ENCODE assay signal across 11 cellular contexts in the genomic region with DNA sequence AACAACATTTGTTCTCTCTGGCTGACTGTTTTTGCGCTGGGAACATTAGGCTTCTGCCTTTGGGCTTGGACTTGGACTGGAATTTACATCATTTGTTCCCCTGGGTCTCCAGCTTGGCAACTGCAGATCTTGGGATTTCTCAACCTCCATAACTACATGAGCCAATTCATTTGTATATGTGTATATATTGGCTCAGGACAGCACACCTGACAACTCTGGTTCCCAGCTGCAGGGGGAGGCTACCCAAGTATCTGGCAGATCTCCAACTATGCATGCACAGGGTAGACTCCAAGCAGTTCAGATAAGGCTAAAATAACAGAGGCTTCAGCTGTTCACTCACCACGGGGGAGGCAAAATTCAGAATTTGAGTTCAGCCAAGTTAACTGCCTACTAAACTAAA. TPM values are rescaled to one million over a fixed set of nuclear protein-coding genes. Genes with fewer than 3 reads are reported as not detected.
DNase-seq lines count a peak whose midpoint lies in the region; ATAC-seq, FAIRE-seq and TF ChIP-seq lines count a peak whose summit lies in the region.
"Had no signal": no experiment of that assay in that cellular context is flagged by ENCODE, and none has a peak within 500 bp of the region (broad histone marks: within the 10 kb centered on the region; RNA-seq: fewer than 3 reads in every experiment).

No MANE protein-coding gene starts in this region.

- H3K4me1 ChIP-seq in foreskin keratinocyte (peaks cover 15% of the 10 kb centered on the region), sigmoid colon (no peaks in the 10 kb centered on the region)

- no peaks in the 10 kb centered on the region for H3K9me3 ChIP-seq in sigmoid colon

- CTCF ChIA-PET in activated CD4-positive, alpha-beta T cell treated with anti-CD3 and anti-CD28 coated beads for 36 hours (lab: Charles Lee), result interaction anchor here (1.2 kb wide), 1 partner anchor 13 kb away, joined by 3 read pairs; no protein-coding TSS in a partner anchor

- H3K27ac ChIP-seq in foreskin keratinocyte (no peak overlapping the region), sigmoid colon (peak overlapping the region in 3 of 4 donors; percentile 6 to 40 (median 18)), caudate nucleus (ENCODE audit: low read depth, low read length) (no peak overlapping the region)

- peaks cover 17% of the 10 kb centered on the region for H3K4me1 Mint-ChIP-seq in stimulated activated effector memory CD8-positive, alpha-beta T cell treated with anti-CD3 and anti-CD28 coated beads, Interleukin-12 subunit alpha, Interleukin-12 subunit beta, amount 100 ng/mL, for 72 hours
- H3K4me1 Mint-ChIP-seq in activated CD4-positive, alpha-beta T cell treated with anti-CD3 and anti-CD28 coated beads for 36 hours, result peaks cover 21% of the 10 kb centered on the region

- POLR2A ChIA-PET in activated CD4-positive, alpha-beta T cell treated with anti-CD3 and anti-CD28 coated beads for 36 hours (lab: Charles Lee), result no interaction called here

- no peak overlapping the region for H3K4me3 ChIP-seq in sigmoid colon

- ATAC-seq in foreskin keratinocyte, result no peak
- no peak for ATAC-seq in stimulated activated effector memory CD8-positive, alpha-beta T cell treated with anti-CD3 and anti-CD28 coated beads, Interleukin-12 subunit alpha, Interleukin-12 subunit beta, amount 100 ng/mL, for 72 hours
- ATAC-seq in activated CD4-positive, alpha-beta T cell treated with anti-CD3 and anti-CD28 coated beads for 36 hours, result no peak

- no peaks in the 10 kb centered on the region for H3K36me3 Mint-ChIP-seq in stimulated activated effector memory CD8-positive, alpha-beta T cell treated with anti-CD3 and anti-CD28 coated beads, Interleukin-12 subunit alpha, Interleukin-12 subunit beta, amount 100 ng/mL, for 72 hours
- no peaks in the 10 kb centered on the region for H3K36me3 Mint-ChIP-seq in activated CD4-positive, alpha-beta T cell treated with anti-CD3 and anti-CD28 coated beads for 36 hours (ENCODE audit: low read depth)

- no peaks in the 10 kb centered on the region for H3K27me3 ChIP-seq in foreskin keratinocyte
- H3K27me3 ChIP-seq in sigmoid colon, result no peaks in the 10 kb centered on the region

- WGBS in sigmoid colon, 2 donors, result 38 to 66% methylated on average over 2 of the region's 2 CpGs

- no peak for TF ChIP-seq EP300 in sigmoid colon (IDR thresholded peaks at IDR 0.05)

- H3K36me3 ChIP-seq in sigmoid colon, result no peaks in the 10 kb centered on the region

- DNase-seq in HTR-8/SVneo (ENCODE audit: insufficient read length, low spot score), result no peak
- DNase-seq in SW480 (ENCODE audit: low spot score), result peak; percentile 20
- DNase-seq in foreskin keratinocyte, result peak; percentile 63 to 80
- peak; percentile 80 for DNase-seq in sigmoid colon
- DNase-seq in caudate nucleus (lab: John Stamatoyannopoulos, UW), result no peak
- no peak for DNase-seq in stimulated activated effector memory CD8-positive, alpha-beta T cell treated with anti-CD3 and anti-CD28 coated beads, Interleukin-12 subunit alpha, Interleukin-12 subunit beta, amount 100 ng/mL, for 72 hours (ENCODE audit: low spot score in 2 of 2)
- DNase-seq in activated CD4-positive, alpha-beta T cell treated with anti-CD3 and anti-CD28 coated beads for 36 hours, result no peak
- DNase-seq in KG1 (lab: John Stamatoyannopoulos, UW), result no peak
- DNase-seq: activated T-cell treated with anti-CD3 and anti-CD28 coated beads for 4 hours; OCI-M1; stimulated activated CD8-positive, alpha-beta memory T cell treated with anti-CD3 and anti-CD28 coated beads, Interleukin-4, amount 100 ng/mL, for 48 hours had no signal

- no peak for TF ChIP-seq CTCF in foreskin keratinocyte (conservative IDR thresholded peaks at IDR 0.05)
- TF ChIP-seq CTCF in sigmoid colon (IDR thresholded peaks at IDR 0.05), result no peak

- peak; percentile 31 for FAIRE-seq in HTR-8/SVneo (lab: Jason Lieb, UNC)

- no peaks in the 10 kb centered on the region for H3K27me3 Mint-ChIP-seq in activated CD4-positive, alpha-beta T cell treated with anti-CD3 and anti-CD28 coated beads for 36 hours

- no peak overlapping the region for H3K27ac Mint-ChIP-seq in stimulated activated effector memory CD8-positive, alpha-beta T cell treated with anti-CD3 and anti-CD28 coated beads, Interleukin-12 subunit alpha, Interleukin-12 subunit beta, amount 100 ng/mL, for 72 hours
- H3K27ac Mint-ChIP-seq in activated CD4-positive, alpha-beta T cell treated with anti-CD3 and anti-CD28 coated beads for 36 hours, result no peak overlapping the region

- no peak overlapping the region for H3K4me3 Mint-ChIP-seq in stimulated activated effector memory CD8-positive, alpha-beta T cell treated with anti-CD3 and anti-CD28 coated beads, Interleukin-12 subunit alpha, Interleukin-12 subunit beta, amount 100 ng/mL, for 72 hours
- H3K4me3 Mint-ChIP-seq in activated CD4-positive, alpha-beta T cell treated with anti-CD3 and anti-CD28 coated beads for 36 hours, result no peak overlapping the region

- TF ChIP-seq POLR2A in sigmoid colon (IDR thresholded peaks at IDR 0.05), result no peak

- intact Hi-C loops in sigmoid colon (cut with DNase I), result no loop called here
- intact Hi-C loops in activated CD4-positive, alpha-beta T cell treated with anti-CD3 and anti-CD28 coated beads for 36 hours (cut with DNase I, micrococcal nuclease), result no loop called here

- no peaks in the 10 kb centered on the region for H3K9me3 Mint-ChIP-seq in stimulated activated effector memory CD8-positive, alpha-beta T cell treated with anti-CD3 and anti-CD28 coated beads, Interleukin-12 subunit alpha, Interleukin-12 subunit beta, amount 100 ng/mL, for 72 hours
- H3K9me3 Mint-ChIP-seq in activated CD4-positive, alpha-beta T cell treated with anti-CD3 and anti-CD28 coated beads for 36 hours (ENCODE audit: low read depth), result no peaks in the 10 kb centered on the region

RNA-seq across cellular contexts. Expression of gene F2RL1, which starts 31.6 kb away (rescaled TPM):
- 72.4 and 77.5 TPM in 2 replicates for total RNA-seq in foreskin keratinocyte
- polyA plus RNA-seq in foreskin keratinocyte, result 32.8 and 36.8 TPM in 2 replicates
- under 1 TPM; 0.16 to 0.55 (median 0.31) TPM for total RNA-seq in sigmoid colon
- 10 to 100 TPM; 15.0 to 51.7 (median 24.5) TPM for polyA plus RNA-seq in sigmoid colon
- 1 to 10 TPM; 1.3 to 1.6 TPM for total RNA-seq in activated CD4-positive, alpha-beta T cell treated with anti-CD3 and anti-CD28 coated beads for 36 hours

Comparison
In these comparisons a context has a peak if more than half of its experiments do, and no peak if none do; other contexts are left out.
1. DNase-seq: peak in SW480 (single experiment), foreskin keratinocyte (2 of 2) and sigmoid colon (single experiment); none in HTR-8/SVneo (single experiment), caudate nucleus (0 of 61), stimulated activated effector memory CD8-positive, alpha-beta T cell treated with anti-CD3 and anti-CD28 coated beads, Interleukin-12 subunit alpha, Interleukin-12 subunit beta, amount 100 ng/mL, for 72 hours (0 of 2), activated CD4-positive, alpha-beta T cell treated with anti-CD3 and anti-CD28 coated beads for 36 hours (single experiment) and KG1 (single experiment).
2. H3K27ac ChIP-seq: peak in sigmoid colon (3 of 4); none in foreskin keratinocyte (single experiment) and caudate nucleus (single experiment).
3. RNA of gene F2RL1, which starts 31.6 kb away (total RNA-seq): 72.4 to 77.5 TPM in foreskin keratinocyte; 1.3 to 1.6 TPM in activated CD4-positive, alpha-beta T cell treated with anti-CD3 and anti-CD28 coated beads for 36 hours and 0.16 to 0.55 TPM in sigmoid colon; every median in the first group is over 10 times any median in the second.